23 cellular contexts compared by ENCODE assay signal in genomic region chr2:42074661-42075060, GRCh38. TPM values are rescaled to one million over a fixed set of nuclear protein-coding genes. Genes with fewer than 3 reads are reported as not detected.
DNase-seq lines count a peak whose midpoint lies in the region; ATAC-seq, FAIRE-seq and TF ChIP-seq lines count a peak whose summit lies in the region.
"Had no signal": no experiment of that assay in that cellular context is flagged by ENCODE, and none has a peak within 500 bp of the region (broad histone marks: within the 10 kb centered on the region; RNA-seq: fewer than 3 reads in every experiment).

No MANE protein-coding gene starts in this region.

- H3K79me1 ChIP-seq in H9 (ENCODE audit: insufficient read depth, low read depth, low read length, poor library complexity, severe bottlenecking) = no peaks in the 10 kb centered on the region

- H3K27ac ChIP-seq in H9 (ENCODE audit: insufficient read length, low read depth, low read length) = no peak overlapping the region
- H3K27ac ChIP-seq in K562 (ENCODE audit: extremely low read depth, low read depth, low read length) = no peak overlapping the region
- H3K27ac ChIP-seq in body of pancreas = no peak overlapping the region
- H3K27ac ChIP-seq: thoracic aorta had no signal

- no peak overlapping the region for H3K4ac ChIP-seq in H9 (ENCODE audit: low read depth, low read length)

- H3K4me3 ChIP-seq in K562 (no peak overlapping the region), body of pancreas (no peak overlapping the region)
- H3K4me3 ChIP-seq: SJCRH30, thoracic aorta had no signal

- peak; percentile 63 for TF ChIP-seq CTCF in H9 (conservative IDR thresholded peaks at IDR 0.05)
- TF ChIP-seq CTCF in K562 (IDR thresholded peaks at IDR 0.05 in 2 of 3, conservative IDR thresholded peaks at IDR 0.05 in 1 of 3; ENCODE audit: insufficient read depth in 2 of 3, low read depth in 1 of 3, low read length in 3 of 3) = peak in 1 of 3 experiments; percentile 37; a peak in 1 of 6 replicates
- TF ChIP-seq CTCF in body of pancreas (IDR thresholded peaks at IDR 0.05) = no peak
- TF ChIP-seq CTCF in progenitor cell of endocrine pancreas (IDR thresholded peaks at IDR 0.05; ENCODE audit: unreplicated experiment) = no peak

- no peak overlapping the region for H2BK15ac ChIP-seq in H9 (ENCODE audit: low read depth, low read length)

- H3K4me1 Mint-ChIP-seq in H9 (peaks cover 11 to 20% of the 10 kb centered on the region in 2 experiments), progenitor cell of endocrine pancreas (ENCODE audit: low read depth) (peaks cover 15% of the 10 kb centered on the region)
- H3K4me1 Mint-ChIP-seq: activated B cell treated with CpG ODN at 0.5 μM for 24 hours; activated CD4-positive, alpha-beta memory T cell treated with anti-CD3 and anti-CD28 coated beads, Interleukin-2, amount 10 ng/mL, durations not matched to agents 7 days and 5 days; immature natural killer cell had no signal

- no peak overlapping the region for H2BK20ac ChIP-seq in H9 (ENCODE audit: low read depth, low read length, poor library complexity, severe bottlenecking)

- no peak overlapping the region for H3K56ac ChIP-seq in H9 (ENCODE audit: insufficient read length, low read depth, low read length)

- H3K27ac Mint-ChIP-seq in H9 (0 out of 7 replicates have a peak overlapping the region, but pooled peaks of 1 of the 3 experiments have one; percentile 40), progenitor cell of endocrine pancreas (no peak overlapping the region)
- H3K27ac Mint-ChIP-seq: activated B cell treated with CpG ODN at 0.5 μM for 24 hours; activated CD4-positive, alpha-beta memory T cell treated with anti-CD3 and anti-CD28 coated beads, Interleukin-2, amount 10 ng/mL, durations not matched to agents 7 days and 5 days; immature natural killer cell; T-helper 2 cell treated with Interferon-gamma antibody and Interleukin-4, amounts not matched to agents 5 μg/mL and 100 μg/mL, for 36 hours had no signal

- DNase-seq in EL (peak; percentile 48), H9 (peak; percentile 44), K562 (ENCODE audit: extremely low read depth in 1 of 4, low spot score in 3 of 4) (peak in 1 of 4 experiments; percentile 7), posterior vena cava (ENCODE audit: low spot score) (peak; percentile 32), body of pancreas (no peak), progenitor cell of endocrine pancreas (ENCODE audit: low spot score, unreplicated experiment) (no peak)
- DNase-seq in stimulated activated naive CD4-positive, alpha-beta T cell (lab: John Stamatoyannopoulos, UW) = no peak
- DNase-seq: activated B cell treated with CpG ODN at 0.5 μM for 24 hours; activated CD4-positive, alpha-beta memory T cell treated with anti-CD3 and anti-CD28 coated beads, Interleukin-2, amount 10 ng/mL, durations not matched to agents 7 days and 5 days; activated naive CD4-positive, alpha-beta T cell; activated T-cell treated with anti-CD3 and anti-CD28 coated beads, Interleukin-2, amount 50 U/mL, for 1 hour; amygdala; effector memory CD4-positive, alpha-beta T cell; glutamatergic neuron; immature natural killer cell; Kasumi-1; NCI-H748 treated with DMSO at 0.1 percent for 48 hours; nucleus accumbens; retina; SJCRH30 had no signal

- H2BK12ac ChIP-seq in H9 (ENCODE audit: insufficient read length, low read depth, low read length) = no peak overlapping the region

- H2BK120ac ChIP-seq in H9 (ENCODE audit: low read depth, low read length, poor library complexity, severe bottlenecking) = no peak overlapping the region

- TF ChIP-seq RAD21 in K562 (CRISPR knock-in tag; conservative IDR thresholded peaks at IDR 0.05 in 1 of 2, IDR thresholded peaks at IDR 0.05 in 1 of 2) = peak in 1 of 2 experiments; percentile 25; a peak in 1 of 4 replicates

- H3K27me3 Mint-ChIP-seq in H9 (ENCODE audit: low read depth) (peaks cover 9% of the 10 kb centered on the region), progenitor cell of endocrine pancreas (no peaks in the 10 kb centered on the region)

- no peaks in the 10 kb centered on the region for H3K79me2 ChIP-seq in H9 (ENCODE audit: insufficient read depth, low read length)
- no peaks in the 10 kb centered on the region for H3K79me2 ChIP-seq in K562 (ENCODE audit: control insufficient read depth, insufficient read depth, low read length)

- no peak overlapping the region for H3K18ac ChIP-seq in H9 (ENCODE audit: insufficient read length, low read depth, low read length)

- H3K23me2 ChIP-seq in H9 (ENCODE audit: insufficient read length, low read depth, low read length, poor library complexity, severe bottlenecking) = no peaks in the 10 kb centered on the region

- no peak overlapping the region for H2BK5ac ChIP-seq in H9 (ENCODE audit: insufficient read length, low read length)

- H3K9me3 ChIP-seq in H9 (ENCODE audit: control insufficient read depth, low read depth, low read length) = no peaks in the 10 kb centered on the region
- no peaks in the 10 kb centered on the region for H3K9me3 ChIP-seq in K562 (replicated peaks; ENCODE audit: control insufficient read depth, insufficient read depth, low read depth, low read length)
- H3K9me3 ChIP-seq in body of pancreas = no peaks in the 10 kb centered on the region
- H3K9me3 ChIP-seq: SJCRH30, thoracic aorta had no signal

- FAIRE-seq in K562 (lab: Jason Lieb, UNC) = no peak
- FAIRE-seq: G401.6 had no signal

- H3K36me3 Mint-ChIP-seq in H9 (ENCODE audit: insufficient read depth in 1 of 3, low read depth in 3 of 3) = no peaks in the 10 kb centered on the region
- no peaks in the 10 kb centered on the region for H3K36me3 Mint-ChIP-seq in progenitor cell of endocrine pancreas (ENCODE audit: insufficient read depth)
- H3K36me3 Mint-ChIP-seq: immature natural killer cell had no signal

- POLR2A ChIA-PET in K562 (lab: Yijun Ruan, JAX) = no interaction called here

- no TSS peak for BruUV-seq in K562 (replicated peaks; lab: Mats Ljungman, UMichigan)

- H3K36me3 ChIP-seq in K562 (ENCODE audit: control insufficient read depth, insufficient read depth, low read length) (no peaks in the 10 kb centered on the region), body of pancreas (replicated peaks in 1 of 2; ENCODE audit: insufficient read depth in 1 of 2, low read depth in 2 of 2) (no peaks in the 10 kb centered on the region)
- H3K36me3 ChIP-seq: SJCRH30, thoracic aorta had no signal

- in situ Hi-C loops in K562 (cut with MboI) = no loop called here

- TF ChIP-seq EP300 in K562 (IDR thresholded peaks at IDR 0.05; ENCODE audit: low read length) = no peak

- no peaks in the 10 kb centered on the region for H3K9me3 Mint-ChIP-seq in H9
- no peaks in the 10 kb centered on the region for H3K9me3 Mint-ChIP-seq in progenitor cell of endocrine pancreas (ENCODE audit: low read depth)
- H3K9me3 Mint-ChIP-seq: activated B cell treated with CpG ODN at 0.5 μM for 24 hours; activated CD4-positive, alpha-beta memory T cell treated with anti-CD3 and anti-CD28 coated beads, Interleukin-2, amount 10 ng/mL, durations not matched to agents 7 days and 5 days; T-helper 2 cell treated with Interferon-gamma antibody and Interleukin-4, amounts not matched to agents 5 μg/mL and 100 μg/mL, for 36 hours had no signal

- no peak overlapping the region for H4K8ac ChIP-seq in H9 (replicated peaks; ENCODE audit: insufficient read length, low read depth, low read length)

- CTCF ChIA-PET in K562 (lab: Yijun Ruan, JAX; ENCODE audit: low intra/inter-chr PET ratio) = no interaction called here

- H3K4me3 Mint-ChIP-seq in H9 (no peak overlapping the region), progenitor cell of endocrine pancreas (ENCODE audit: low read depth) (no peak overlapping the region)
- H3K4me3 Mint-ChIP-seq: activated B cell treated with CpG ODN at 0.5 μM for 24 hours; activated CD4-positive, alpha-beta memory T cell treated with anti-CD3 and anti-CD28 coated beads, Interleukin-2, amount 10 ng/mL, durations not matched to agents 7 days and 5 days; immature natural killer cell; T-helper 2 cell treated with Interferon-gamma antibody and Interleukin-4, amounts not matched to agents 5 μg/mL and 100 μg/mL, for 36 hours had no signal

- intact Hi-C loops in K562 (cut with micrococcal nuclease) = no loop called here
- intact Hi-C loops in posterior vena cava (cut with DNase I) = no loop called here
- intact Hi-C loops in body of pancreas (cut with DNase I) = no loop called here

- no peak overlapping the region for H3T11ph ChIP-seq in H9 (ENCODE audit: low read length)

- H3K4me2 ChIP-seq in H9 (ENCODE audit: insufficient read depth, insufficient read length, low read length) (no peak overlapping the region), K562 (ENCODE audit: insufficient read depth, low read length) (no peak overlapping the region)

- H2AFZ ChIP-seq in H9 (ENCODE audit: low read length) (no peak overlapping the region), K562 (ENCODE audit: low read depth, low read length) (no peak overlapping the region)

- no peaks in the 10 kb centered on the region for H3K27me3 ChIP-seq in H9 (ENCODE audit: insufficient read depth, low read length)
- H3K27me3 ChIP-seq in K562 (ENCODE audit: control insufficient read depth in 2 of 2, insufficient read depth in 2 of 2, low read length in 2 of 2) = peaks cover 6 to 15% of the 10 kb centered on the region in 2 experiments; a peak in 4 of 5 replicates
- H3K27me3 ChIP-seq in body of pancreas = no peaks in the 10 kb centered on the region
- H3K27me3 ChIP-seq: SJCRH30 had no signal

- no peaks in the 10 kb centered on the region for H4K20me1 ChIP-seq in H9 (ENCODE audit: control insufficient read depth, insufficient read depth, insufficient read length)
- H4K20me1 ChIP-seq in K562 (replicated peaks; ENCODE audit: control insufficient read depth, insufficient read depth, low read length) = no peaks in the 10 kb centered on the region; the same call in 1 of the 2 replicates

- no peak overlapping the region for H2AK5ac ChIP-seq in H9 (ENCODE audit: insufficient read length, low read length)

- H3K9ac ChIP-seq in H9 (ENCODE audit: extremely low read depth, insufficient read length, low read length) (no peak overlapping the region), K562 (ENCODE audit: insufficient read depth in 1 of 2, low read depth in 2 of 2, low read length in 2 of 2) (no peak overlapping the region)

- no peaks in the 10 kb centered on the region; the same call in 1 of the 2 replicates for H3K4me1 ChIP-seq in H9 (ENCODE audit: insufficient read depth, low read length)
- peaks cover 0 to 8% of the 10 kb centered on the region in 2 experiments; a peak in 1 of 5 replicates for H3K4me1 ChIP-seq in K562 (replicated peaks in 1 of 2; ENCODE audit: control insufficient read depth in 2 of 2, insufficient read depth in 2 of 2, low read length in 2 of 2)
- peaks cover 11% of the 10 kb centered on the region for H3K4me1 ChIP-seq in body of pancreas

- no peak overlapping the region for H4K91ac ChIP-seq in H9 (ENCODE audit: insufficient read length, low read depth, low read length)

- WGBS in H9 (ENCODE audit: extremely low coverage, insufficient read length, low lambda C conversion rate) = no CpG with 5 or more reads among the region's 2 CpGs
- WGBS in K562 (ENCODE audit: insufficient coverage, low coverage, missing lambda C conversion rate) = 5% methylated on average over 2 of the region's 2 CpGs
- 81 to 92% methylated on average over 2 of the region's 2 CpGs for WGBS in body of pancreas, 2 donors

- no peaks in the 10 kb centered on the region for H3K9me1 ChIP-seq in K562 (ENCODE audit: control insufficient read depth, insufficient read depth, low read length)

- TF ChIP-seq POLR2A in K562 (conservative IDR thresholded peaks at IDR 0.05) (no peak), body of pancreas (IDR thresholded peaks at IDR 0.05) (no peak)

- H3K23ac ChIP-seq in H9 (ENCODE audit: insufficient read length, low read depth, low read length) = no peak overlapping the region

- peak; percentile 72 for ATAC-seq in K562
- ATAC-seq in body of pancreas = no peak

- no peak overlapping the region for H3K14ac ChIP-seq in H9 (ENCODE audit: insufficient read depth, low read length)

- no peak overlapping the region for H4K5ac ChIP-seq in H9 (ENCODE audit: insufficient read length, low read depth, low read length)

RNA-seq across cellular contexts. Expression of gene PKDCC, which starts 26.8 kb away (rescaled TPM):
- total RNA-seq in H9 (2021) (134 and 135 TPM in 2 replicates), K562 (2014; rRNA removed) (0.91 and 1.2 TPM in 2 replicates), K562 (2014; rRNA removed; fragmentation: Illumina TruSeq; extraction: Trizol) (0.73 and 1.2 TPM in 2 replicates), K562 (2015; rRNA removed; fragmentation: Illumina TruSeq; extraction: Trizol) (0.62 and 0.64 TPM in 2 replicates), K562 (2021) (1.3 and 1.5 TPM in 2 replicates), posterior vena cava (100 to 1,000 TPM; 137 to 169 TPM), body of pancreas (10 to 100 TPM; 25.7 to 93.9 TPM), progenitor cell of endocrine pancreas (334 and 335 TPM in 2 replicates)
- total RNA-seq in K562 (2011; cell fraction: chromatin; rRNA removed; ENCODE audit: low replicate concordance) = 11.0 and 54.2 TPM in 2 replicates
- total RNA-seq in K562 (2011; cell fraction: nucleolus; rRNA removed) = 31.8 and 42.2 TPM in 2 replicates
- total RNA-seq in K562 (2011; cell fraction: nucleoplasm; rRNA removed) = 16.4 and 24.4 TPM in 2 replicates
- polyA plus RNA-seq in K562 (2011; rRNA removed) (14.8 and 23.1 TPM in 2 replicates), K562 (2014; fragmentation: Illumina TruSeq; extraction: Trizol) (1.3 and 1.9 TPM in 2 replicates), K562 (2014; fragmentation: Nextera tagmentation; extraction: Ambion mirVana) (not detected), K562 (2014; rRNA removed) (1.8 and 2.2 TPM in 2 replicates)
- polyA plus RNA-seq in K562 (2011; cell fraction: cytosol; rRNA removed) = 12.7 and 15.7 TPM in 2 replicates
- polyA plus RNA-seq in K562 (2011; cell fraction: nucleus; rRNA removed) = 99.6 and 103 TPM in 2 replicates
- polyA plus RNA-seq in K562 (2012) = 1.6 TPM in 2 replicates
- polyA minus RNA-seq in K562 (2011; rRNA and poly(A)+ RNA removed) = 12.6 and 13.2 TPM in 2 replicates
- 4.0 and 7.6 TPM in 2 replicates for polyA minus RNA-seq in K562 (2011; cell fraction: cytosol; rRNA and poly(A)+ RNA removed)
- 12.7 and 16.7 TPM in 2 replicates for polyA minus RNA-seq in K562 (2011; cell fraction: nucleus; rRNA and poly(A)+ RNA removed)
- total RNA-seq: activated B cell treated with CpG ODN at 0.5 μM for 24 hours; activated CD4-positive, alpha-beta memory T cell treated with anti-CD3 and anti-CD28 coated beads, Interleukin-2, amount 10 ng/mL, durations not matched to agents 7 days and 5 days had no signal
- polyA plus RNA-seq: immature natural killer cell had no signal

Comparison
In these comparisons a context has a peak if more than half of its experiments do, and no peak if none do; other contexts are left out.
1. DNase-seq: peak in EL (single experiment), H9 (single experiment) and posterior vena cava (single experiment); none in body of pancreas (0 of 4), stimulated activated naive CD4-positive, alpha-beta T cell (0 of 6) and progenitor cell of endocrine pancreas (single experiment).